1 cellular context compared by ENCODE assay signal in genomic region chr1:159920651-159921050, GRCh38.
TF ChIP-seq lines count a peak whose summit lies in the region.

No MANE protein-coding gene starts in this region.

TF ChIP-seq in IMR-90, 13 proteins besides CTCF, POLR2A, EP300 and RAD21:
- TF ChIP-seq CHD1 (IDR thresholded peaks at IDR 0.05; ENCODE audit: low read depth, low read length), result no peak
- TF ChIP-seq MAFK (IDR thresholded peaks at IDR 0.05; ENCODE audit: low read depth, low read length), result no peak
- TF ChIP-seq RFX5 (IDR thresholded peaks at IDR 0.05; ENCODE audit: low read depth, low read length), result no peak
- TF ChIP-seq, protein P1, sequence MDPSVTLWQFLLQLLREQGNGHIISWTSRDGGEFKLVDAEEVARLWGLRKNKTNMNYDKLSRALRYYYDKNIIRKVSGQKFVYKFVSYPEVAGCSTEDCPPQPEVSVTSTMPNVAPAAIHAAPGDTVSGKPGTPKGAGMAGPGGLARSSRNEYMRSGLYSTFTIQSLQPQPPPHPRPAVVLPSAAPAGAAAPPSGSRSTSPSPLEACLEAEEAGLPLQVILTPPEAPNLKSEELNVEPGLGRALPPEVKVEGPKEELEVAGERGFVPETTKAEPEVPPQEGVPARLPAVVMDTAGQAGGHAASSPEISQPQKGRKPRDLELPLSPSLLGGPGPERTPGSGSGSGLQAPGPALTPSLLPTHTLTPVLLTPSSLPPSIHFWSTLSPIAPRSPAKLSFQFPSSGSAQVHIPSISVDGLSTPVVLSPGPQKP (IDR thresholded peaks at IDR 0.05; ENCODE audit: borderline replicate concordance, low read depth, low read length), result no peak
- TF ChIP-seq FOS (IDR thresholded peaks at IDR 0.05; ENCODE audit: low read depth, low read length), result no peak
- no peak for TF ChIP-seq CEBPB (IDR thresholded peaks at IDR 0.05; ENCODE audit: low read depth, low read length)
- TF ChIP-seq BHLHE40 (IDR thresholded peaks at IDR 0.05; ENCODE audit: low read depth, low read length), result no peak
- TF ChIP-seq MAZ (IDR thresholded peaks at IDR 0.05; ENCODE audit: borderline replicate concordance, low read depth, low read length), result no peak
- no peak for TF ChIP-seq NFE2L2 (IDR thresholded peaks at IDR 0.05; ENCODE audit: low read depth, low read length)
- TF ChIP-seq, protein P2, sequence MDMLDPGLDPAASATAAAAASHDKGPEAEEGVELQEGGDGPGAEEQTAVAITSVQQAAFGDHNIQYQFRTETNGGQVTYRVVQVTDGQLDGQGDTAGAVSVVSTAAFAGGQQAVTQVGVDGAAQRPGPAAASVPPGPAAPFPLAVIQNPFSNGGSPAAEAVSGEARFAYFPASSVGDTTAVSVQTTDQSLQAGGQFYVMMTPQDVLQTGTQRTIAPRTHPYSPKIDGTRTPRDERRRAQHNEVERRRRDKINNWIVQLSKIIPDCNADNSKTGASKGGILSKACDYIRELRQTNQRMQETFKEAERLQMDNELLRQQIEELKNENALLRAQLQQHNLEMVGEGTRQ (IDR thresholded peaks at IDR 0.05; ENCODE audit: low read depth, low read length), result no peak
- TF ChIP-seq SMC3 (IDR thresholded peaks at IDR 0.05; ENCODE audit: low read depth, low read length), result no peak
